ENCODE assay signal across 9 cellular contexts in the genomic region with DNA sequence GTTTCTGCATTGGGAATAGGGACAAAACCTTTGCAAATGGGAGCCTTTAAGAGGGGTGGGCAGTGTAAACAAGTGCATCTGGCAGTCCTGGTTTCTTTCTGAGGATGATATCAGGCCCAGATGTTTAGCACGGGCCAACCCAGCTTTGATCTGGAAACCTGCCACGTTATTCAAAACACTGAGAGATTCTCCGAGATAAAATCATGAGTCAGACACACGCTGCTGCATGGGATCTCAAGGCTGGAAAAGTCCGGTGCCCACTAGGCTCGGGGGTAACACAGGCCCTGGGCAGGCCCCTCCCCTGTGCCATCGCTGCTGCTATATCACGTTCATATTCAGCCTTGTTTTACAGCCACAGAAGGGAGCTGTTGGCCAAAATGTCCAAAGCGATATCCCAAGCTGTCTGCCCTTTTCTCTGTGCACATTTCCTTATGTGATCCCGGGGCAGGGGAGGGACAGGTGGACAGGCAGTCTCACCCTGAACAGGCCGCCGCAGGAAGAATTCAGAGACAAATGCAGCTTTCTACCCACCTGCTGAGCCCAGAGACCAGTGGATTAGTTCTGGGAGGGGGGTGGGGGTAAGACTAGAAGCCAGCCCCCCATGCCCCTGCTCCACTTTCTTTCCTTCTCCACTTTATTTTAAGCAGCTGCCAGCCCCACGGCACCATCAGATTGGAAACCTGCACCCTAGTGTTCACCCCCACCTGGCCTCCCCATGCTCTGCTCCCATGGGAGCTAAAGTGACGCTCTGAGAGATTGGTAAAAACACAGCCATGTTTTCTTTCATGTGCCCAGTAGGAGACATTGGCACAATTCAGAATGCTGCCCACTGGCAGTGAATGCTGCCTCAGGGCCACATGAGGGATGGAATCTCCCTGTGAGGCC.
DNase-seq lines count a peak whose midpoint lies in the region; ATAC-seq and TF ChIP-seq lines count a peak whose summit lies in the region.
"Had no signal": no experiment of that assay in that cellular context is flagged by ENCODE, and none has a peak within 500 bp of the region (broad histone marks: within the 10 kb centered on the region; RNA-seq: fewer than 3 reads in every experiment).

No MANE protein-coding gene starts in this region.

- H3K4me1 ChIP-seq in esophagus (ENCODE audit: control insufficient read depth in 2 of 2, insufficient read depth in 2 of 2, low read length in 1 of 2) (peaks cover 0 to 12% of the 10 kb centered on the region in 2 donors), neural progenitor cell (peaks cover 19% of the 10 kb centered on the region)

- TF ChIP-seq CTCF in neural progenitor cell (IDR thresholded peaks at IDR 0.05), result no peak

- in situ Hi-C loops in Caki2 (cut with HindIII; ENCODE audit: low pct_unique_long_range_greater_than_20kb, low sequenced_read_pairs), result no loop called here

- no peaks in the 10 kb centered on the region for H3K9me3 Mint-ChIP-seq in neural progenitor cell

- WGBS in esophagus, 2 donors, result 36 to 41% methylated on average over 14 of the region's 14 CpGs

- DNase-seq in Caki2 (ENCODE audit: low read depth), result peak; percentile 36
- peak; percentile 55 for DNase-seq in OCI-M1 (lab: John Stamatoyannopoulos, UW)
- DNase-seq in neural progenitor cell (ENCODE audit: low spot score), result peak; percentile 38
- DNase-seq in KG1 (lab: John Stamatoyannopoulos, UW), result no peak
- DNase-seq in UCSD-AML1 (lab: John Stamatoyannopoulos, UW; ENCODE audit: unreplicated experiment), result no peak

- H2AFZ ChIP-seq in neural progenitor cell (replicated peaks), result peak overlapping the region; percentile 90

- H3K4me1 Mint-ChIP-seq in neural progenitor cell, result peaks cover 14% of the 10 kb centered on the region

- H3K36me3 Mint-ChIP-seq in neural progenitor cell, result no peaks in the 10 kb centered on the region

- H3K9me3 ChIP-seq in esophagus (ENCODE audit: control insufficient read depth in 2 of 2, insufficient read depth in 1 of 2, low read depth in 1 of 2, low read length in 1 of 2) (no peaks in the 10 kb centered on the region), neural progenitor cell (ENCODE audit: low read depth) (no peaks in the 10 kb centered on the region)

- no peak overlapping the region for H3K9ac ChIP-seq in neural progenitor cell

- H3K36me3 ChIP-seq in esophagus (ENCODE audit: control insufficient read depth in 2 of 2, insufficient read depth in 2 of 2, low read length in 1 of 2) (no peaks in the 10 kb centered on the region), neural progenitor cell (no peaks in the 10 kb centered on the region)

- H3K4me3 Mint-ChIP-seq in neural progenitor cell, result peak overlapping the region; percentile 27

- H3K27ac ChIP-seq in esophagus (ENCODE audit: low read depth in 2 of 2, low read length in 1 of 2), result peak overlapping the region; percentile 38 to 52
- no peak overlapping the region for H3K27ac ChIP-seq in neural progenitor cell
- H3K27ac ChIP-seq: SK-N-MC had no signal

- H3K27ac Mint-ChIP-seq in neural progenitor cell, result peak overlapping the region; percentile 76

- H3K4me3 ChIP-seq in esophagus (ENCODE audit: low read depth in 1 of 2, low read length in 2 of 2), result no peak overlapping the region
- H3K4me3 ChIP-seq in neural progenitor cell, result no peak overlapping the region
- H3K4me3 ChIP-seq: SK-N-MC had no signal

- H3K79me2 ChIP-seq in neural progenitor cell (ENCODE audit: low read depth), result no peaks in the 10 kb centered on the region

- ATAC-seq in HG03378 (IDR thresholded peaks at IDR 0.05; ENCODE audit: unreplicated experiment) (no peak), HG03354 (IDR thresholded peaks at IDR 0.05; ENCODE audit: poor library complexity, severe bottlenecking, unreplicated experiment) (no peak)

- H3K27me3 Mint-ChIP-seq in neural progenitor cell (ENCODE audit: insufficient read depth, low read depth), result peaks cover 10% of the 10 kb centered on the region

- peak overlapping the region; percentile 58 for H3K4me2 ChIP-seq in neural progenitor cell

- no peaks in the 10 kb centered on the region for H3F3A ChIP-seq in neural progenitor cell (ENCODE audit: low read depth)

- no peaks in the 10 kb centered on the region for H3K27me3 ChIP-seq in esophagus (ENCODE audit: control insufficient read depth in 1 of 2, insufficient read depth in 2 of 2, low read length in 2 of 2)
- no peaks in the 10 kb centered on the region for H3K27me3 ChIP-seq in neural progenitor cell

- H4K20me1 ChIP-seq in neural progenitor cell (ENCODE audit: low read depth), result no peaks in the 10 kb centered on the region

Comparison
In these comparisons a context has a peak if more than half of its experiments do, and no peak if none do; other contexts are left out.
1. DNase-seq: peak in Caki2 (single experiment), OCI-M1 (single experiment) and neural progenitor cell (single experiment); none in KG1 (single experiment) and UCSD-AML1 (single experiment).